7 cellular contexts compared by ENCODE assay signal in the genomic region with DNA sequence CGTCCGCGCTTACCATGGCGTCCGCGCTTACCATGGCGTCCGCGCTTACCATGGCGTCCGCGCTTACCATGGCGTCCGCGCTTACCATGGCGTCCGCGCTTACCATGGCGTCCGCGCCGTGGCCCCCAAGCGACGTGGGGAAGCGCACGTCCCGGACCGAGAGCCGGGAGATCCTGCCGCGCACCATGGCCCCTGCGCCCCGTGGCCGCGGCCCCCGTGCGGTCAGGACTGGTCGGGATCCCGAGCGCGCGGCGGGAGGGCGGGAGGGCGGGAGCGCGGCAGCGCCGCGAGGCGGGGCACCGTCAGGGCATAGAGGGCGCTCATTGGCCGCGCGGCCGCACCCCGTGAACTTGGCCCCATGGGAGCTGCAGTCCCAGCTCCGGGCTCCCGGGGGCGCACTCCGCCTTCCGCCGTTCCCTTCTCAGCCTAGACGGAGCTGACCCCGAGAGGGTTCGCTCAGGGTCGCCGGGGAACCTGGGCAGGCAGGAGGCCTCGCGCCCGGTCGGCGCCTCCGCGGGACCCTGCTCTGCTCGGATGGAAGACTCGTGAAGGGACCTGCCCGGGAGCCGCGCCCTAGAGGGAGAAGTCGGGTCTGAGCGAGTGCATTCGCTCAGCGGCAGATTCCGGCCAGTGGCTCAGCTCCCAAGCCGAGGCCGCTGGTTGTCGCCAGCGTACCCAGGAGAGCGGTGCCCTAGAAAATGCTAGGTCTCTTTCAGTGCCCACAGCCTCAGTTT. TPM values are rescaled to one million over a fixed set of nuclear protein-coding genes. Genes with fewer than 3 reads are reported as not detected.
DNase-seq lines count a peak whose midpoint lies in the region; ATAC-seq, FAIRE-seq and TF ChIP-seq lines count a peak whose summit lies in the region.

A gene with protein sequence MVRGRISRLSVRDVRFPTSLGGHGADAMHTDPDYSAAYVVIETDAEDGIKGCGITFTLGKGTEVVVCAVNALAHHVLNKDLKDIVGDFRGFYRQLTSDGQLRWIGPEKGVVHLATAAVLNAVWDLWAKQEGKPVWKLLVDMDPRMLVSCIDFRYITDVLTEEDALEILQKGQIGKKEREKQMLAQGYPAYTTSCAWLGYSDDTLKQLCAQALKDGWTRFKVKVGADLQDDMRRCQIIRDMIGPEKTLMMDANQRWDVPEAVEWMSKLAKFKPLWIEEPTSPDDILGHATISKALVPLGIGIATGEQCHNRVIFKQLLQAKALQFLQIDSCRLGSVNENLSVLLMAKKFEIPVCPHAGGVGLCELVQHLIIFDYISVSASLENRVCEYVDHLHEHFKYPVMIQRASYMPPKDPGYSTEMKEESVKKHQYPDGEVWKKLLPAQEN (minus strand): TSS at position 230 of the 734 bp plus-strand sequence. CDS start 43 bp downstream, at position 187.

- H2AFZ ChIP-seq in keratinocyte (ENCODE audit: control insufficient read depth, low read length) = peak within 1 kb of the TSS; percentile 89

- H3K9ac ChIP-seq in keratinocyte (ENCODE audit: control insufficient read depth, extremely low read depth, insufficient read depth, low read length) = peak within 1 kb of the TSS; percentile 96

- peak; percentile 54 to 90 (median 78) for TF ChIP-seq CTCF in keratinocyte (optimal IDR thresholded peaks at IDR 0.05 in 1 of 3, IDR thresholded peaks at IDR 0.05 in 1 of 3, conservative IDR thresholded peaks at IDR 0.05 in 1 of 3; ENCODE audit: extremely low read depth in 1 of 3, insufficient read depth in 2 of 3, low read length in 3 of 3)

- DNase-seq in NCI-H1694 treated with DMSO at 0.1 percent for 48 hours (lab: John Stamatoyannopoulos, UW) (peak; percentile 28), cerebellar cortex (ENCODE audit: low spot score) (peak; percentile 48), keratinocyte (ENCODE audit: low read depth, low spot score) (no peak)
- peak; percentile 50 to 81 for DNase-seq in stimulated activated CD4-positive, alpha-beta T cell treated with anti-CD3 and anti-CD28 coated beads, Interleukin-15, amount 100 ng/mL, for 1 hour (ENCODE audit: low read depth in 1 of 2, low spot score in 1 of 2)

- peaks cover 14% of the 10 kb centered on the region for H3K4me1 ChIP-seq in keratinocyte (ENCODE audit: control insufficient read depth, extremely low read depth, insufficient read depth, low read length)

- peak within 1 kb of the TSS; percentile 90 for H3K4me2 ChIP-seq in keratinocyte (ENCODE audit: control insufficient read depth, extremely low read depth, insufficient read depth, low read depth, low read length)

- ATAC-seq in GM18499 (IDR thresholded peaks at IDR 0.05; ENCODE audit: insufficient read depth, unreplicated experiment) (peak; percentile 41), HG02759 (IDR thresholded peaks at IDR 0.05; ENCODE audit: unreplicated experiment) (peak; percentile 93)
- peak; percentile 65 to 72 for ATAC-seq in activated CD4-positive, CD25-positive, alpha-beta regulatory T cell treated with anti-CD3 and anti-CD28 coated beads, Interleukin-2, amount 50 U/mL, for 24 hours

- H3K27ac ChIP-seq in keratinocyte (ENCODE audit: control insufficient read depth, insufficient read depth, low read length) = peak within 1 kb of the TSS; percentile 88

- dilution Hi-C loops in keratinocyte (cut with MboI; ENCODE audit: extremely low pct_ligation_motif_present, low sequenced_read_pairs) = no loop called here

- H3K4me3 ChIP-seq in keratinocyte (ENCODE audit: control insufficient read depth in 2 of 3, extremely low read depth in 1 of 3, insufficient read depth in 2 of 3, low read depth in 1 of 3, low read length in 3 of 3) = peak within 1 kb of the TSS; percentile 65 to 86 (median 85)

- no peaks in the 10 kb centered on the region for H3K9me3 ChIP-seq in keratinocyte (ENCODE audit: control insufficient read depth, low read depth, low read length)

- peaks cover 3 to 9% of the 10 kb centered on the region in 2 experiments for H3K36me3 ChIP-seq in keratinocyte (ENCODE audit: control insufficient read depth in 2 of 2, extremely low read depth in 1 of 2, insufficient read depth in 2 of 2, low read length in 2 of 2)

- H3K9me1 ChIP-seq in keratinocyte (ENCODE audit: control insufficient read depth, extremely low read depth, insufficient read depth, low read length) = no peaks in the 10 kb centered on the region

- no peak for FAIRE-seq in keratinocyte (lab: Jason Lieb, UNC)

- no peaks in the 10 kb centered on the region for H3K27me3 ChIP-seq in keratinocyte (ENCODE audit: control insufficient read depth, extremely low read depth, insufficient read depth, low read length)

- peaks cover 35% of the 10 kb centered on the region for H3K79me2 ChIP-seq in keratinocyte (ENCODE audit: control insufficient read depth, insufficient read depth, low read length)

- H4K20me1 ChIP-seq in keratinocyte (ENCODE audit: control insufficient read depth, extremely low read depth, insufficient read depth, low read length) = no peaks in the 10 kb centered on the region

RNA-seq across cellular contexts. Expression of the gene that starts here (rescaled TPM):
- 14.6 to 27.6 TPM (median 19.5 TPM) in 3 replicates for polyA plus RNA-seq in keratinocyte
- polyA plus RNA-seq in keratinocyte (2011; ENCODE audit: low read depth) = 22.2 TPM
- polyA plus RNA-seq in keratinocyte (2011; cell fraction: cytosol; rRNA removed) = 9.3 and 12.7 TPM in 2 replicates
- polyA plus RNA-seq in keratinocyte (2011; cell fraction: nucleus; rRNA removed) = 58.7 and 63.0 TPM in 2 replicates
- 18.6 and 20.5 TPM in 2 replicates for polyA plus RNA-seq in keratinocyte (2012; ENCODE audit: low replicate concordance)
- polyA minus RNA-seq in keratinocyte = 18.2 to 35.6 TPM (median 21.3 TPM) in 3 replicates
- 16.5 TPM for polyA minus RNA-seq in keratinocyte (2011; cell fraction: cytosol; rRNA and poly(A)+ RNA removed)
- polyA minus RNA-seq in keratinocyte (2011; cell fraction: nucleus; rRNA and poly(A)+ RNA removed) = 30.4 and 52.5 TPM in 2 replicates

Comparison
In these comparisons a context has a peak if more than half of its experiments do, and no peak if none do; other contexts are left out.
1. ATAC-seq: peak in every context shown above with its lines; median percentile 93 in HG02759; 68 in activated CD4-positive, CD25-positive, alpha-beta regulatory T cell treated with anti-CD3 and anti-CD28 coated beads, Interleukin-2, amount 50 U/mL, for 24 hours; 41 in GM18499.